Comparison of ENCODE assay signal across 8 cellular contexts in the genomic region with DNA sequence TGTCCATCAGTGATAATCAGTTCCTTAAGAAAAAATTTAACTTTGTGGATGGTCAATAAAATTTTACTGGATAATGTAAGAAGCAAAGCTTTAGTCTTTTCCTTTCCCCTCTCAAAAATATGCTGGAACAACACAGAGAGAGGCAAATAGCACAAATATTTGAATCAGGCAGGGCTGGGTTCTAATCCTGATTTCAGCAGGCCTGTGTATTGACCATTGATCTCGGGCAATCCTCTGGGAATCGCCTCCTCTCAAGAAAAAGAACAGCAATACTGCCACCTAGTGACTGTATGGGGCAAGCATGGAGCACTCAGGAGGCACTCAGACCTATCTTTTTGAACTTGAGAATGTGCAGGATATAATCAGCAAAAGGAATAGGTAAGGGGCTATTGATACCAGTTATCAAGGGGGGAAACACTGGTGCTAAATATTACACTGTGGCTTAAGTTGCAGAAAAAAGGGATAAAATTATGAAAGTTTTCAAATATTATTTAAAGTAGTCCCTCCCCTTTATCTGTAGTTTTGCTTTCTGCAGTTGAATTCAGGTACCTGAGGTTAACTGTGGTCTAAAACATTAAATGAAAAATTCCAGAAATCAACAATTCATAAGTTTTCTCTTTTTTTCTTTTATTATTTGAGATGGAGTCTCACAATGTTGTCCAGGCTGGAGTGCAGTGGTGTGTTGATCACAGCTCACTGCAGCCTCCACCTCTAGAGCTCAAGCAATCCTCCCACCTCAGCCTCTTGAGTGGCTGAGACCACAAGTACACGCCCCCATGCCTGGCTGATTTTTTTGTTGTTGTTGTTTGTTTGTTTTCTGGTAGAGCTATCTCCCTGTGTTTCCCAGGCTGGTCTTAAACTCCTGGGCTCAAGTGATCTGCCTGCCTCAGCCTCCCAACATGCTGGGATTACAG.
DNase-seq lines count a peak whose midpoint lies in the region; ATAC-seq, FAIRE-seq and TF ChIP-seq lines count a peak whose summit lies in the region.

No MANE protein-coding gene starts in this region.

- no peak overlapping the region for H3K4me3 Mint-ChIP-seq in CD8-positive, alpha-beta memory T cell
- no peak overlapping the region for H3K4me3 Mint-ChIP-seq in effector memory CD8-positive, alpha-beta T cell

- no peaks in the 10 kb centered on the region for H3K9me3 ChIP-seq in CD8-positive, alpha-beta memory T cell (ENCODE audit: low read length)
- no peaks in the 10 kb centered on the region for H3K9me3 ChIP-seq in testis

- TF ChIP-seq CTCF in testis (IDR thresholded peaks at IDR 0.05), result peak; percentile 46 to 66 (median 62)

- no peaks in the 10 kb centered on the region for H3K36me3 ChIP-seq in CD8-positive, alpha-beta memory T cell (ENCODE audit: insufficient read depth, low read length)
- no peaks in the 10 kb centered on the region for H3K36me3 ChIP-seq in testis (ENCODE audit: low read depth, missing control alignments)

- intact Hi-C loops in testis (cut with DNase I; ENCODE audit: low total_unique reads), result no loop called here

- POLR2A ChIA-PET in CD8-positive, alpha-beta memory T cell (lab: Charles Lee), result no interaction called here

- no peak overlapping the region for H3K27ac ChIP-seq in CD8-positive, alpha-beta memory T cell (ENCODE audit: low read depth, low read length)
- no peak overlapping the region for H3K27ac ChIP-seq in testis

- no peaks in the 10 kb centered on the region for H3K27me3 ChIP-seq in CD8-positive, alpha-beta memory T cell (ENCODE audit: insufficient read depth, low read length, poor library complexity, severe bottlenecking)
- H3K27me3 ChIP-seq in testis, result no peaks in the 10 kb centered on the region

- H3K4me1 ChIP-seq in CD8-positive, alpha-beta memory T cell (ENCODE audit: insufficient read depth, low read length), result peaks cover 8% of the 10 kb centered on the region
- H3K4me1 ChIP-seq in testis, result no peaks in the 10 kb centered on the region

- no peak overlapping the region for H3K27ac Mint-ChIP-seq in CD8-positive, alpha-beta memory T cell
- H3K27ac Mint-ChIP-seq in effector memory CD8-positive, alpha-beta T cell, result no peak overlapping the region

- no peaks in the 10 kb centered on the region for H3K9me3 Mint-ChIP-seq in CD8-positive, alpha-beta memory T cell
- H3K9me3 Mint-ChIP-seq in effector memory CD8-positive, alpha-beta T cell, result no peaks in the 10 kb centered on the region

- H3K27me3 Mint-ChIP-seq in CD8-positive, alpha-beta memory T cell, result peaks cover 5 to 6% of the 10 kb centered on the region in 2 donors
- H3K27me3 Mint-ChIP-seq in effector memory CD8-positive, alpha-beta T cell, result no peaks in the 10 kb centered on the region

- no peak overlapping the region for H3K4me3 ChIP-seq in CD8-positive, alpha-beta memory T cell (ENCODE audit: low read length)
- no peak overlapping the region for H3K4me3 ChIP-seq in testis

- CTCF ChIA-PET in CD8-positive, alpha-beta memory T cell (lab: Charles Lee), result interaction anchor here (0.9 to 2.9 kb wide), 9 partner anchors 8 to 773 kb away, joined by 3 to 12 read pairs (median 3); no protein-coding TSS in a partner anchor

- H3K4me1 Mint-ChIP-seq in CD8-positive, alpha-beta memory T cell, result peaks cover 15 to 24% (median 21%) of the 10 kb centered on the region in 3 donors
- H3K4me1 Mint-ChIP-seq in effector memory CD8-positive, alpha-beta T cell (ENCODE audit: low read depth in 2 of 2), result peaks cover 10 to 17% of the 10 kb centered on the region in 2 donors

- FAIRE-seq in TTC549 (lab: Jason Lieb, UNC), result peak; percentile 3

- ATAC-seq in GM21717 (IDR thresholded peaks at IDR 0.05; ENCODE audit: unreplicated experiment) (peak; percentile 32), GM18511 (IDR thresholded peaks at IDR 0.05; ENCODE audit: unreplicated experiment) (no peak)
- ATAC-seq in effector memory CD8-positive, alpha-beta T cell (replicated peaks), result peak; percentile 39

- DNase-seq in CD8-positive, alpha-beta memory T cell, result peak; percentile 12 to 52 (median 16)
- DNase-seq in NCI-H2029 treated with DMSO at 0.1 percent for 48 hours (lab: John Stamatoyannopoulos, UW) (peak; percentile 34), medulla oblongata (ENCODE audit: extremely low spot score) (peak; percentile 85), testis (peak; percentile 65)
- peak; percentile 12 to 43 (median 31) for DNase-seq in effector memory CD8-positive, alpha-beta T cell

- WGBS in testis, 2 donors, result 18 to 38% methylated on average over 3 of the region's 3 CpGs

- no peak for TF ChIP-seq POLR2A in testis (IDR thresholded peaks at IDR 0.05)

- H3K36me3 Mint-ChIP-seq in CD8-positive, alpha-beta memory T cell, result no peaks in the 10 kb centered on the region
- H3K36me3 Mint-ChIP-seq in effector memory CD8-positive, alpha-beta T cell (ENCODE audit: insufficient read depth), result no peaks in the 10 kb centered on the region

Comparison
In these comparisons a context has a peak if more than half of its experiments do, and no peak if none do; other contexts are left out.
1. DNase-seq: peak in every context shown above with its lines; median percentile 85 in medulla oblongata; 65 in testis; 34 in NCI-H2029 treated with DMSO at 0.1 percent for 48 hours; 31 in effector memory CD8-positive, alpha-beta T cell; 16 in CD8-positive, alpha-beta memory T cell.